ENCODE assay signal across 1 cellular context in the genomic region with DNA sequence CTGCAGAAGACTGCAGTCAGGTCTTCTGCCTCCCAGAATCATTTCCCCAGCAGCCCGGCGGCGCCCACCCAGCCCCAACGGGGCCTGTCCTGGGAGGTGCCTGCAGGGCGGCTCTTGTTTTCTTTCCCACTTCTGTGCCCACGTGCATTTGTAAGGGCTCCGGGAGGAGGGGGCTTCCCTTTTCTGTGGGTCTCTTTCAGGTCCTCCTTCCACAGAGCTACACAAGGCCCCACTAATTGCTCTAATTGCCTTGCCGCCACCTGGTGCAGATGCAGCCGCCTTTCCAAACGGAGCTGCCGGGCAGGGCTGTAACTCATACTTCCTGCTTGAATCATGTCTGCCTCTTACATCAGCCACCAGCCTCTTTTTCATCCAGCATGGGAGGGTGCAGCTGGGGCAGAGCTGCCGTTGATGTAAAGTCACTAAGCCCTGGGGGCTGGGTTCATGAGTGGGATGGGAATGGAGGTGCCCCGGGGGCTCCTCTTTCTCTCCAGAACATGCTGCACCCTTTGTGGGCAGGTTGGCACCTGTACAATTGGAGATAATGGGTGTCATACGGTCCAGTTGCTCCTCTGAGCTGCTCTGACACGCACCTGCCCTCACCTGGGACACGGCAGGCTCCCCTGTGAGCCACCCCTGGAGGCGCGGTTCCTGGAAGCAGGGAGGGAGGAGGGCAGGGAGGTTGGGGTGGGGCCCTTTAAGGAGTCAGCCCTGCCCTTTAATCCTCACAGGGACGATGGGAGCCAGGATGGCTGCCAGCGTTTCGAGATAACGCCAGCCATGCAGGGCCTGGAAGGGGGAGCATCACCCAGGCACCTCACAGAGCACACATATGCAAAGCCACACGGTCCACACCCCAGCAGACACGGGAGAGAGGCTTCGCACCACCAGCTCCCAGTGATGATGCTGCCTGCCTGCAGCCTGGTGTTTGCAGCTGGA.
TF ChIP-seq lines count a peak whose summit lies in the region.

No MANE protein-coding gene starts in this region.

TF ChIP-seq in IMR-90, 13 proteins besides CTCF, POLR2A, EP300 and RAD21:
- TF ChIP-seq FOS (IDR thresholded peaks at IDR 0.05; ENCODE audit: low read depth, low read length) (peak; percentile 59), MXI1 (IDR thresholded peaks at IDR 0.05; ENCODE audit: borderline replicate concordance, low read depth, low read length) (peak; percentile 37; the same call in 1 of the 2 replicates), ELK1 (IDR thresholded peaks at IDR 0.05; ENCODE audit: borderline replicate concordance, low read depth, low read length) (no peak), SMC3 (IDR thresholded peaks at IDR 0.05; ENCODE audit: low read depth, low read length) (0 out of 2 replicates have a peak, but pooled peaks have one; percentile 7), CEBPB (IDR thresholded peaks at IDR 0.05; ENCODE audit: low read depth, low read length) (peak; percentile 94), CHD1 (IDR thresholded peaks at IDR 0.05; ENCODE audit: low read depth, low read length) (no peak), BHLHE40 (IDR thresholded peaks at IDR 0.05; ENCODE audit: low read depth, low read length) (no peak; the same call in 1 of the 2 replicates), MAZ (IDR thresholded peaks at IDR 0.05; ENCODE audit: borderline replicate concordance, low read depth, low read length) (peak; percentile 76), RCOR1 (IDR thresholded peaks at IDR 0.05; ENCODE audit: insufficient replicate concordance, low read length) (no peak)
- TF ChIP-seq, protein P1, sequence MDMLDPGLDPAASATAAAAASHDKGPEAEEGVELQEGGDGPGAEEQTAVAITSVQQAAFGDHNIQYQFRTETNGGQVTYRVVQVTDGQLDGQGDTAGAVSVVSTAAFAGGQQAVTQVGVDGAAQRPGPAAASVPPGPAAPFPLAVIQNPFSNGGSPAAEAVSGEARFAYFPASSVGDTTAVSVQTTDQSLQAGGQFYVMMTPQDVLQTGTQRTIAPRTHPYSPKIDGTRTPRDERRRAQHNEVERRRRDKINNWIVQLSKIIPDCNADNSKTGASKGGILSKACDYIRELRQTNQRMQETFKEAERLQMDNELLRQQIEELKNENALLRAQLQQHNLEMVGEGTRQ (IDR thresholded peaks at IDR 0.05; ENCODE audit: low read depth, low read length) = no peak
